ENCODE assay signal across 1 cellular context in genomic region chr20:20292472-20292871, GRCh38.
TF ChIP-seq lines count a peak whose summit lies in the region.

No MANE protein-coding gene starts in this region.

TF ChIP-seq in GM12878, 131 proteins besides CTCF, POLR2A, EP300 and RAD21 (continued from another document):
- TF ChIP-seq JUNB (IDR thresholded peaks at IDR 0.05): peak; percentile 87
- peak; percentile 89 for TF ChIP-seq RUNX3 (IDR thresholded peaks at IDR 0.05; ENCODE audit: low read length)
- TF ChIP-seq BCL11A (IDR thresholded peaks at IDR 0.05; ENCODE audit: low read depth, low read length): peak; percentile 65
- no peak for TF ChIP-seq CBX3 (IDR thresholded peaks at IDR 0.05; ENCODE audit: borderline replicate concordance, low read depth)
- TF ChIP-seq SIX5 (IDR thresholded peaks at IDR 0.05; ENCODE audit: low read depth, low read length, severe bottlenecking): no peak
- no peak for TF ChIP-seq TCF7 (IDR thresholded peaks at IDR 0.05; ENCODE audit: borderline replicate concordance)
- TF ChIP-seq PBX3 (IDR thresholded peaks at IDR 0.05; ENCODE audit: insufficient replicate concordance, low read depth, low read length): no peak
- peak; percentile 85; the same call in 1 of the 2 replicates for TF ChIP-seq TCF3 (IDR thresholded peaks at IDR 0.05; ENCODE audit: borderline replicate concordance, insufficient read depth, low read depth, low read length)
- TF ChIP-seq CBFB (IDR thresholded peaks at IDR 0.05; ENCODE audit: low read depth): 0 out of 2 replicates have a peak, but pooled peaks have one; percentile 23
- peak in 1 of 2 experiments; percentile 68; a peak in 2 of 4 replicates for TF ChIP-seq ETV6 (conservative IDR thresholded peaks at IDR 0.05 in 1 of 2, IDR thresholded peaks at IDR 0.05 in 1 of 2; ENCODE audit: borderline replicate concordance in 1 of 2, low read depth in 1 of 2)
- peak; percentile 92 for TF ChIP-seq TCF12 (IDR thresholded peaks at IDR 0.05; ENCODE audit: low read depth, low read length)
- TF ChIP-seq YY1 (IDR thresholded peaks at IDR 0.05; ENCODE audit: low read depth, low read length): peak; percentile 90
- peak; percentile 57; the same call in 1 of the 2 replicates for TF ChIP-seq IRF4 (IDR thresholded peaks at IDR 0.05; ENCODE audit: low read depth, low read length)
- TF ChIP-seq IKZF2 (IDR thresholded peaks at IDR 0.05): peak in 1 of 2 experiments; percentile 11; a peak in 1 of 4 replicates
- TF ChIP-seq PAX8 (IDR thresholded peaks at IDR 0.05): no peak
